9 cellular contexts compared by ENCODE assay signal in genomic region chr5:12292610-12293204, GRCh38.
A peak's percentile ranks its signal among the peaks of the same experiment; 100 is the strongest.
DNase-seq lines count a peak whose midpoint lies in the region; ATAC-seq and TF ChIP-seq lines count a peak whose summit lies in the region.
"Had no signal": no experiment of that assay in that cellular context is flagged by ENCODE, and none has a peak within 500 bp of the region (broad histone marks: within the 10 kb centered on the region; RNA-seq: fewer than 3 reads in every experiment).

No MANE protein-coding gene starts in this region.

- no peak overlapping the region for H3K4me3 ChIP-seq in choroid plexus epithelial cell (ENCODE audit: low read depth, low read length)
- no peak overlapping the region for H3K4me3 ChIP-seq in right cardiac atrium (ENCODE audit: low read length)

- H3K27me3 ChIP-seq in right cardiac atrium (ENCODE audit: control insufficient read depth, insufficient read depth) = no peaks in the 10 kb centered on the region
- H3K27me3 ChIP-seq: BE2C had no signal

- DNase-seq in A172 (ENCODE audit: low spot score) (peak; percentile 39), HT1080 (ENCODE audit: low read depth) (peak; percentile 50), NOMO-1 treated with DMSO at 0.1 percent for 48 hours (lab: John Stamatoyannopoulos, UW; ENCODE audit: unreplicated experiment) (peak; percentile 8), choroid plexus epithelial cell (ENCODE audit: low read depth) (peak; percentile 0), right cardiac atrium (no peak)
- DNase-seq: BE2C had no signal

- TF ChIP-seq CTCF in choroid plexus epithelial cell (conservative IDR thresholded peaks at IDR 0.05; ENCODE audit: low read depth, low read length) = no peak

- H3K9me3 ChIP-seq in right cardiac atrium (ENCODE audit: control insufficient read depth, low read length) = no peaks in the 10 kb centered on the region
- H3K9me3 ChIP-seq: BE2C had no signal

- no peak for ATAC-seq in HG02884 (IDR thresholded peaks at IDR 0.05; ENCODE audit: unreplicated experiment)
- no peak for ATAC-seq in GM19328 (IDR thresholded peaks at IDR 0.05; ENCODE audit: unreplicated experiment)
- ATAC-seq in right cardiac atrium = no peak
- no peak for ATAC-seq in HG03432 (IDR thresholded peaks at IDR 0.05; ENCODE audit: unreplicated experiment)

- 26% methylated on average over 6 of the region's 6 CpGs for WGBS in right cardiac atrium

- no peaks in the 10 kb centered on the region for H3K4me1 ChIP-seq in right cardiac atrium (ENCODE audit: control insufficient read depth, insufficient read depth, low read length)
- H3K4me1 ChIP-seq: BE2C had no signal

- intact Hi-C loops in right cardiac atrium (cut with DNase I) = no loop called here

- H3K27ac ChIP-seq in right cardiac atrium (ENCODE audit: low read length) = no peak overlapping the region

Comparison
In these comparisons a context has a peak if more than half of its experiments do, and no peak if none do; other contexts are left out.
1. DNase-seq: peak in A172 (single experiment), HT1080 (single experiment), NOMO-1 treated with DMSO at 0.1 percent for 48 hours (single experiment) and choroid plexus epithelial cell (single experiment); none in right cardiac atrium (0 of 3).